In the genomic region with DNA sequence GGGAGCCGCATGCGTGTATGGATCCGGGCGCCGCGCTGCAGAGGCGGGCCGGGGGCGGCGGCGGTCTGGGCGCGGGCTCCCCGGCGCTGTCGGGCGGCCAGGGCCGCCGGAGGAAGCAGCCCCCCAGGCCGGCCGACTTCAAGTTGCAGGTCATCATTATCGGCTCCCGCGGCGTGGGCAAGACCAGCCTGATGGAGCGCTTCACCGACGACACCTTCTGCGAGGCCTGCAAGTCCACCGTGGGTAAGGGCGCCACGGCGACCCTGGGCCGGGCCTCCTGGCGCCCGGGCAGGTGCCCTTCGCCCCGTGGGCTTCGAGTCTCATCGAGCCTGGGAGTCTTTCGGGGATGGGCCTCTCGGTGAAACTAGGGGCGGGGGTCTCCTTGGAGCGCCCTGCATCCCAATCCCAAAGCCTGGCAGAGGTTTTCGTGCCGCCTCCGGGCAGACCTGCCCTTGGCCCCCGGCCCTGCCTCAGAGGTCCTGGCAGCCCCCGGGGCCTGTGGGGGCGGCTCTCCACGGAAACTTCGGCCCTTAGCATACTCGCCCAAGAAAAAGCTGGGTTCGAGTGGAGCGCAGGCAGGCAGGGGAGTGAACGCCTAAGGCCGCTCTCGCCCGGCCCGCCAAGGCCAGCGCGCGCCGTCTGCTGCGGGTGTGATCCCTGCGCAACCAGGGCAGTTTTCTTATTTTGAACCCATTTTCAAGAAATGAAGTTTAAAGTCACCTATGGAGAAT, we compare ENCODE assay signal across 1 cellular context.
TF ChIP-seq lines count a peak whose summit lies in the region.

No MANE protein-coding gene starts in this region.

TF ChIP-seq in HEK293, 187 proteins besides CTCF, POLR2A, EP300 and RAD21 (continued from another document):
- TF ChIP-seq, protein P1, sequence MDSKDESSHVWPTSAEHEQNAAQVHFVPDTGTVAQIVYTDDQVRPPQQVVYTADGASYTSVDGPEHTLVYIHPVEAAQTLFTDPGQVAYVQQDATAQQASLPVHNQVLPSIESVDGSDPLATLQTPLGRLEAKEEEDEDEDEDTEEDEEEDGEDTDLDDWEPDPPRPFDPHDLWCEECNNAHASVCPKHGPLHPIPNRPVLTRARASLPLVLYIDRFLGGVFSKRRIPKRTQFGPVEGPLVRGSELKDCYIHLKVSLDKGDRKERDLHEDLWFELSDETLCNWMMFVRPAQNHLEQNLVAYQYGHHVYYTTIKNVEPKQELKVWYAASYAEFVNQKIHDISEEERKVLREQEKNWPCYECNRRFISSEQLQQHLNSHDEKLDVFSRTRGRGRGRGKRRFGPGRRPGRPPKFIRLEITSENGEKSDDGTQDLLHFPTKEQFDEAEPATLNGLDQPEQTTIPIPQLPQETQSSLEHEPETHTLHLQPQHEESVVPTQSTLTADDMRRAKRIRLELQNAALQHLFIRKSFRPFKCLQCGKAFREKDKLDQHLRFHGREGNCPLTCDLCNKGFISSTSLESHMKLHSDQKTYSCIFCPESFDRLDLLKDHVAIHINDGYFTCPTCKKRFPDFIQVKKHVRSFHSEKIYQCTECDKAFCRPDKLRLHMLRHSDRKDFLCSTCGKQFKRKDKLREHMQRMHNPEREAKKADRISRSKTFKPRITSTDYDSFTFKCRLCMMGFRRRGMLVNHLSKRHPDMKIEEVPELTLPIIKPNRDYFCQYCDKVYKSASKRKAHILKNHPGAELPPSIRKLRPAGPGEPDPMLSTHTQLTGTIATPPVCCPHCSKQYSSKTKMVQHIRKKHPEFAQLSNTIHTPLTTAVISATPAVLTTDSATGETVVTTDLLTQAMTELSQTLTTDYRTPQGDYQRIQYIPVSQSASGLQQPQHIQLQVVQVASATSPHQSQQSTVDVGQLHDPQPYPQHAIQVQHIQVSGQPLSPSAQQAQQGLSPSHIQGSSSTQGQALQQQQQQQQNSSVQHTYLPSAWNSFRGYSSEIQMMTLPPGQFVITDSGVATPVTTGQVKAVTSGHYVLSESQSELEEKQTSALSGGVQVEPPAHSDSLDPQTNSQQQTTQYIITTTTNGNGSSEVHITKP (tag by site-specific recombination; IDR thresholded peaks at IDR 0.05) = no peak
- no peak for TF ChIP-seq ZNF600 (tag by site-specific recombination; IDR thresholded peaks at IDR 0.05)
TF ChIP-seq in HEK293: peak in this region for 7.
